ENCODE assay signal across 30 cellular contexts in genomic region chr18:56315363-56315762, GRCh38.
DNase-seq lines count a peak whose midpoint lies in the region; ATAC-seq, FAIRE-seq and TF ChIP-seq lines count a peak whose summit lies in the region.
"Had no signal": no experiment of that assay in that cellular context is flagged by ENCODE, and none has a peak within 500 bp of the region (broad histone marks: within the 10 kb centered on the region; RNA-seq: fewer than 3 reads in every experiment).

No MANE protein-coding gene starts in this region.

- H3K9me3 ChIP-seq in spleen = no peaks in the 10 kb centered on the region
- H3K9me3 ChIP-seq: heart left ventricle, MG63, sigmoid colon, thoracic aorta had no signal

- no peak overlapping the region for H3K27ac ChIP-seq in spleen
- H3K27ac ChIP-seq: heart left ventricle, HL-60, sigmoid colon, thoracic aorta had no signal

- H3K36me3 Mint-ChIP-seq in endothelial cell (ENCODE audit: low read depth, unreplicated experiment) = no peaks in the 10 kb centered on the region
- no peaks in the 10 kb centered on the region for H3K36me3 Mint-ChIP-seq in activated CD8-positive, alpha-beta T cell treated with anti-CD3 and anti-CD28 coated beads for 36 hours (ENCODE audit: low read depth)
- H3K36me3 Mint-ChIP-seq: activated CD8-positive, alpha-beta memory T cell treated with anti-CD3 and anti-CD28 coated beads, Interleukin-2, amount 10 ng/mL, durations not matched to agents 7 days and 5 days; activated naive CD4-positive, alpha-beta T cell treated with anti-CD3 and anti-CD28 coated beads, Interleukin-2, amount 50 U/mL, for 72 hours; brain; stimulated activated memory B cell treated with anti-CD40 and anti-IgM and Interleukin-4, amounts not matched to agents 10 μg/mL and 1 μg/mL and 100 μg/mL, for 72 hours had no signal

- TF ChIP-seq CTCF in AG10803 (conservative IDR thresholded peaks at IDR 0.05; ENCODE audit: low read length) (no peak), astrocyte of the spinal cord (IDR thresholded peaks at IDR 0.05; ENCODE audit: low read depth, low read length) (no peak), foreskin fibroblast (IDR thresholded peaks at IDR 0.05; ENCODE audit: low read depth, low read length) (no peak), spleen (IDR thresholded peaks at IDR 0.05 in 8 of 11, conservative IDR thresholded peaks at IDR 0.05 in 3 of 11) (no peak), endothelial cell (IDR thresholded peaks at IDR 0.05; ENCODE audit: unreplicated experiment) (no peak)
- no peak for TF ChIP-seq CTCF in activated CD8-positive, alpha-beta T cell treated with anti-CD3 and anti-CD28 coated beads for 36 hours (IDR thresholded peaks at IDR 0.05)

- FAIRE-seq in GM19239 (lab: Jason Lieb, UNC) = no peak
- FAIRE-seq: GM18507 had no signal

- no peak overlapping the region for H3K4me3 ChIP-seq in AG10803 (ENCODE audit: low read length)
- H3K4me3 ChIP-seq in astrocyte of the spinal cord (ENCODE audit: low read depth, low read length) = no peak overlapping the region
- H3K4me3 ChIP-seq in foreskin fibroblast (ENCODE audit: low read depth in 1 of 2, low read length in 2 of 2) = no peak overlapping the region
- no peak overlapping the region for H3K4me3 ChIP-seq in spleen
- H3K4me3 ChIP-seq: heart left ventricle, MG63, sigmoid colon, thoracic aorta had no signal

- peaks cover 0 to 26% (median 2%) of the 10 kb centered on the region in 6 donors for H3K4me1 ChIP-seq in spleen
- H3K4me1 ChIP-seq: heart left ventricle, sigmoid colon had no signal

- peak; percentile 67 for DNase-seq in AG10803 (ENCODE audit: low read depth)
- DNase-seq in HT1080 (ENCODE audit: low read depth) = peak; percentile 17
- DNase-seq in astrocyte of the spinal cord (ENCODE audit: low read depth, low spot score) = peak; percentile 14
- DNase-seq in foreskin fibroblast = peak; percentile 9 to 45
- no peak for DNase-seq in spleen
- no peak for DNase-seq in endothelial cell (ENCODE audit: low spot score)
- no peak for DNase-seq in GM19239 (ENCODE audit: insufficient read length, low spot score)
- DNase-seq in activated CD8-positive, alpha-beta T cell treated with anti-CD3 and anti-CD28 coated beads for 36 hours = no peak
- DNase-seq: activated CD4-positive, alpha-beta T cell treated with anti-CD3 and anti-CD28 coated beads for 48 hours; activated CD8-positive, alpha-beta memory T cell treated with anti-CD3 and anti-CD28 coated beads, Interleukin-2, amount 10 ng/mL, durations not matched to agents 7 days and 5 days; AML-193; cortex of kidney; erythroblast; heart left ventricle; left ventricle myocardium superior; MG63; NCI-H1436 treated with DMSO at 0.1 percent for 48 hours; NCI-H2171; NCI-H69; posterior cingulate gyrus; sigmoid colon had no signal

- in situ Hi-C loops in astrocyte of the spinal cord (cut with HindIII; ENCODE audit: low sequenced_read_pairs) = no loop called here

- H3K36me3 ChIP-seq in spleen = no peaks in the 10 kb centered on the region
- H3K36me3 ChIP-seq: heart left ventricle, MG63, sigmoid colon, thoracic aorta had no signal

- TF ChIP-seq POLR2A in spleen (IDR thresholded peaks at IDR 0.05) = no peak

- no peaks in the 10 kb centered on the region for H3K27me3 ChIP-seq in spleen (replicated peaks in 1 of 7)
- H3K27me3 ChIP-seq: heart left ventricle, MG63, sigmoid colon had no signal

- H3K4me3 Mint-ChIP-seq in endothelial cell (ENCODE audit: unreplicated experiment) = no peak overlapping the region
- H3K4me3 Mint-ChIP-seq in activated CD8-positive, alpha-beta T cell treated with anti-CD3 and anti-CD28 coated beads for 36 hours = no peak overlapping the region
- H3K4me3 Mint-ChIP-seq: activated CD8-positive, alpha-beta memory T cell treated with anti-CD3 and anti-CD28 coated beads, Interleukin-2, amount 10 ng/mL, durations not matched to agents 7 days and 5 days; activated T-helper 1 cell treated with anti-CD3 and anti-CD28 coated beads, Interleukin-12 subunit alpha, Interleukin-12 subunit beta, Interleukin-2, Interleukin-4 antibody, amounts not matched to agents 30 ng/mL and 10 ng/mL and 1 ng/mL, durations not matched to agents 14 hours and 24 hours and 36 hours; brain; IgD-negative memory B cell; nephron; stimulated activated memory B cell treated with anti-CD40 and anti-IgM and Interleukin-4, amounts not matched to agents 10 μg/mL and 1 μg/mL and 100 μg/mL, for 72 hours had no signal

- POLR2A ChIA-PET in activated CD8-positive, alpha-beta T cell treated with anti-CD3 and anti-CD28 coated beads for 36 hours (lab: Charles Lee) = no interaction called here

- H3K27ac Mint-ChIP-seq in endothelial cell (ENCODE audit: unreplicated experiment) = no peak overlapping the region
- no peak overlapping the region for H3K27ac Mint-ChIP-seq in activated CD8-positive, alpha-beta T cell treated with anti-CD3 and anti-CD28 coated beads for 36 hours
- H3K27ac Mint-ChIP-seq: activated CD8-positive, alpha-beta memory T cell treated with anti-CD3 and anti-CD28 coated beads, Interleukin-2, amount 10 ng/mL, durations not matched to agents 7 days and 5 days; activated naive CD4-positive, alpha-beta T cell treated with anti-CD3 and anti-CD28 coated beads, Interleukin-2, amount 50 U/mL, for 72 hours; activated T-helper 1 cell treated with anti-CD3 and anti-CD28 coated beads, Interleukin-12 subunit alpha, Interleukin-12 subunit beta, Interleukin-2, Interleukin-4 antibody, amounts not matched to agents 30 ng/mL and 10 ng/mL and 1 ng/mL, durations not matched to agents 14 hours and 24 hours and 36 hours; IgD-negative memory B cell; nephron; stimulated activated memory B cell treated with anti-CD40 and anti-IgM and Interleukin-4, amounts not matched to agents 10 μg/mL and 1 μg/mL and 100 μg/mL, for 72 hours had no signal

- WGBS in spleen, 5 donors = 92 to 100% (median 93%) methylated on average over 1 of the region's 1 CpG

- no peak for ATAC-seq in activated CD8-positive, alpha-beta T cell treated with anti-CD3 and anti-CD28 coated beads for 36 hours
- ATAC-seq: activated CD8-positive, alpha-beta memory T cell treated with anti-CD3 and anti-CD28 coated beads, Interleukin-2, amount 10 ng/mL, durations not matched to agents 7 days and 5 days; activated naive CD4-positive, alpha-beta T cell treated with anti-CD3 and anti-CD28 coated beads, Interleukin-2, amount 50 U/mL, for 72 hours; heart left ventricle; left ventricle myocardium superior; stimulated activated memory B cell treated with anti-CD40 and anti-IgM and Interleukin-4, amounts not matched to agents 10 μg/mL and 1 μg/mL and 100 μg/mL, for 72 hours had no signal

- CTCF ChIA-PET in activated CD8-positive, alpha-beta T cell treated with anti-CD3 and anti-CD28 coated beads for 36 hours (lab: Charles Lee) = no interaction called here

- no peaks in the 10 kb centered on the region for H3K27me3 Mint-ChIP-seq in endothelial cell (ENCODE audit: unreplicated experiment)
- no peaks in the 10 kb centered on the region for H3K27me3 Mint-ChIP-seq in activated CD8-positive, alpha-beta T cell treated with anti-CD3 and anti-CD28 coated beads for 36 hours
- H3K27me3 Mint-ChIP-seq: activated CD8-positive, alpha-beta memory T cell treated with anti-CD3 and anti-CD28 coated beads, Interleukin-2, amount 10 ng/mL, durations not matched to agents 7 days and 5 days; IgD-negative memory B cell; stimulated activated memory B cell treated with anti-CD40 and anti-IgM and Interleukin-4, amounts not matched to agents 10 μg/mL and 1 μg/mL and 100 μg/mL, for 72 hours had no signal

- H3K4me1 Mint-ChIP-seq in endothelial cell (ENCODE audit: unreplicated experiment) = peaks cover 8% of the 10 kb centered on the region
- no peaks in the 10 kb centered on the region for H3K4me1 Mint-ChIP-seq in activated CD8-positive, alpha-beta T cell treated with anti-CD3 and anti-CD28 coated beads for 36 hours (ENCODE audit: low read depth)
- H3K4me1 Mint-ChIP-seq: activated CD8-positive, alpha-beta memory T cell treated with anti-CD3 and anti-CD28 coated beads, Interleukin-2, amount 10 ng/mL, durations not matched to agents 7 days and 5 days had no signal

- intact Hi-C loops in spleen (cut with DNase I; ENCODE audit: low total_unique reads) = no loop called here
- intact Hi-C loops in activated CD8-positive, alpha-beta T cell treated with anti-CD3 and anti-CD28 coated beads for 36 hours (cut with micrococcal nuclease) = no loop called here

- no peaks in the 10 kb centered on the region for H3K9me3 Mint-ChIP-seq in endothelial cell (ENCODE audit: unreplicated experiment)
- H3K9me3 Mint-ChIP-seq in activated CD8-positive, alpha-beta T cell treated with anti-CD3 and anti-CD28 coated beads for 36 hours = no peaks in the 10 kb centered on the region
- H3K9me3 Mint-ChIP-seq: activated naive CD4-positive, alpha-beta T cell treated with anti-CD3 and anti-CD28 coated beads, Interleukin-2, amount 50 U/mL, for 72 hours; activated T-helper 1 cell treated with anti-CD3 and anti-CD28 coated beads, Interleukin-12 subunit alpha, Interleukin-12 subunit beta, Interleukin-2, Interleukin-4 antibody, amounts not matched to agents 30 ng/mL and 10 ng/mL and 1 ng/mL, durations not matched to agents 14 hours and 24 hours and 36 hours; IgD-negative memory B cell; stimulated activated memory B cell treated with anti-CD40 and anti-IgM and Interleukin-4, amounts not matched to agents 10 μg/mL and 1 μg/mL and 100 μg/mL, for 72 hours had no signal

Comparison
In these comparisons a context has a peak if more than half of its experiments do, and no peak if none do; other contexts are left out.
1. DNase-seq: peak in AG10803 (single experiment), HT1080 (single experiment), astrocyte of the spinal cord (single experiment) and foreskin fibroblast (2 of 2); none in spleen (single experiment), endothelial cell (single experiment), GM19239 (single experiment) and activated CD8-positive, alpha-beta T cell treated with anti-CD3 and anti-CD28 coated beads for 36 hours (single experiment).